In genomic region chr15:90665288-90666134, GRCh38 we compare ENCODE assay signal across 8 cellular contexts. TPM values are rescaled to one million over a fixed set of nuclear protein-coding genes. Genes with fewer than 3 reads are reported as not detected.
A peak's percentile ranks its signal among the peaks of the same experiment; 100 is the strongest.
DNase-seq lines count a peak whose midpoint lies in the region; ATAC-seq and TF ChIP-seq lines count a peak whose summit lies in the region.

No MANE protein-coding gene starts in this region.

- in situ Hi-C loops in astrocyte of the spinal cord (cut with HindIII; ENCODE audit: low sequenced_read_pairs) = no loop called here

- no peaks in the 10 kb centered on the region; the same call in 1 of the 2 replicates for H3K36me3 ChIP-seq in SJSA1

- no peak for TF ChIP-seq CTCF in astrocyte of the spinal cord (IDR thresholded peaks at IDR 0.05; ENCODE audit: low read depth, low read length)

- peak; percentile 25 for DNase-seq in DMS114 treated with DMSO at 0.1 percent for 48 hours (lab: John Stamatoyannopoulos, UW; ENCODE audit: unreplicated experiment)
- DNase-seq in SJSA1 (ENCODE audit: low read depth in 1 of 2, low spot score in 2 of 2) = peak; percentile 86 to 87
- DNase-seq in astrocyte of the spinal cord (ENCODE audit: low read depth, low spot score) = peak; percentile 46
- DNase-seq in iPS-NIHi11 (ENCODE audit: low spot score) = peak; percentile 81
- DNase-seq in stimulated activated CD4-positive, alpha-beta T cell treated with anti-CD3 and anti-CD28 coated beads, TNF-alpha, amount 100 ng/mL, for 48 hours (ENCODE audit: low read depth in 3 of 3) = peak in 2 of 3 donors; percentile 13 to 33
- no peak for DNase-seq in SKM-1 treated with dmso at 0.1 percent for 144 hours (lab: John Stamatoyannopoulos, UW; ENCODE audit: unreplicated experiment)

- peak; percentile 68 for ATAC-seq in GM19452 (IDR thresholded peaks at IDR 0.05; ENCODE audit: unreplicated experiment)
- peak; percentile 44 for ATAC-seq in HG03520 (IDR thresholded peaks at IDR 0.05; ENCODE audit: unreplicated experiment)

- no peaks in the 10 kb centered on the region for H3K27me3 ChIP-seq in SJSA1 (replicated peaks)

- H3K27ac ChIP-seq in SJSA1 = peak overlapping the region; percentile 95

- H3K9me3 ChIP-seq in SJSA1 (replicated peaks) = no peaks in the 10 kb centered on the region

- H3K4me1 ChIP-seq in SJSA1 (replicated peaks) = peaks cover 45% of the 10 kb centered on the region

- H3K4me3 ChIP-seq in SJSA1 (peak overlapping the region; percentile 71), astrocyte of the spinal cord (ENCODE audit: low read depth, low read length) (peak overlapping the region; percentile 53)

RNA-seq across cellular contexts. Expression of gene BLM, which starts 51.6 kb away (rescaled TPM):
- 25.0 and 51.0 TPM in 2 replicates for total RNA-seq in SJSA1 (2014; rRNA removed; shearing (Covaris generic))
